Comparison of ENCODE assay signal across 1 cellular context in the genomic region with DNA sequence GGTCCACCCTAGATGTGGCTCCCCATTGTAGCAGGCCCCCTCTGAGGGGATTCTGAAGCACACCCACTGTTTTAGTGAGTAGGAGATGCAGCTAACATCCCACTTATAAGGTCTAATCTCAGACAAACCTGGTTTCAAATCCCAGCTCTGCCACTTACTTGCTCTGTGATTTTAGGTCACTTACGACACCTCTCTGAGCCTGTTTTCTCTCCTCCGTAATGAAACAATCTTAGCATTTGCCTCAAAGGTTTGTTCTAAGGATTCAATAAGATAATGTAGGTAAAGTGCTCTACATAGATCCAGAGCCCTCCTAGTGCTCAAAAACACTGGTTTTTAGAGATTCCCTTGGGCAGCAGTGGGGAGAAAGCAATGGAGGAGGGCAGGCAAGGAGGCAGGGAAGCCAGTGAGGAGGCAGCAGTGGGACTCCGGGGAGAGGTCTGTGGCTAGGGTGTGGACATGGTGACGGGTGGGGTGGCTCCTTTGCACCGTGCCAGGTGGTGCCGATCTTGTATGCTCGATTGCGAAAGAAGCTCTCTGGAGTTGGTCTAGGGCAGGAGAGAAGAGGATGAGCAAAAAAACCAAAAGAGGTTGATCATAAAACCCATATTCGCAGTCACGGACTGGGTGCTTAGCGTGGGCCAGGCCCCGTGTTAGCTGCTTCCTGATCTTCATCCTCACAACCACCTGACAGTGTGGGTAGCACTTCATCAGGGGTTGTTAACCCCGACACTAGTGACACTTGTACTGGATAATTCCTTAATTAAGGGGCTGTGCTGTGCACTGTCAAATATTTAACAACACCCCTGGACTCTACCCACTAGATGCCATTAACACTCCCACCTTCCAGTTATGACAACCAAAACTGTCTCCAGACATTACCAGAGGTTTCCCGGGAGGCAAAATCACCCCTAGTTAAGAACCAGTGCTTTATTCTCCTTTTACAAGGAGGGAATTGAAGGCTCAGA.
A peak's percentile ranks its signal among the peaks of the same experiment; 100 is the strongest.
TF ChIP-seq lines count a peak whose summit lies in the region.

No MANE protein-coding gene starts in this region.

TF ChIP-seq in HepG2, 621 proteins besides CTCF, POLR2A, EP300 and RAD21 (continued from another document and continues in another):
- TF ChIP-seq DDIT3 (CRISPR knock-in tag; IDR thresholded peaks at IDR 0.05) = no peak
- TF ChIP-seq, protein P1, sequence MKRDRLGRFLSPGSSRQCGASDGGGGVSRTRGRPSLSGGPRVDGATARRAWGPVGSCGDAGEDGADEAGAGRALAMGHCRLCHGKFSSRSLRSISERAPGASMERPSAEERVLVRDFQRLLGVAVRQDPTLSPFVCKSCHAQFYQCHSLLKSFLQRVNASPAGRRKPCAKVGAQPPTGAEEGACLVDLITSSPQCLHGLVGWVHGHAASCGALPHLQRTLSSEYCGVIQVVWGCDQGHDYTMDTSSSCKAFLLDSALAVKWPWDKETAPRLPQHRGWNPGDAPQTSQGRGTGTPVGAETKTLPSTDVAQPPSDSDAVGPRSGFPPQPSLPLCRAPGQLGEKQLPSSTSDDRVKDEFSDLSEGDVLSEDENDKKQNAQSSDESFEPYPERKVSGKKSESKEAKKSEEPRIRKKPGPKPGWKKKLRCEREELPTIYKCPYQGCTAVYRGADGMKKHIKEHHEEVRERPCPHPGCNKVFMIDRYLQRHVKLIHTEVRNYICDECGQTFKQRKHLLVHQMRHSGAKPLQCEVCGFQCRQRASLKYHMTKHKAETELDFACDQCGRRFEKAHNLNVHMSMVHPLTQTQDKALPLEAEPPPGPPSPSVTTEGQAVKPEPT (CRISPR knock-in tag; IDR thresholded peaks at IDR 0.05; ENCODE audit: low read depth) = no peak
- TF ChIP-seq, protein P2, sequence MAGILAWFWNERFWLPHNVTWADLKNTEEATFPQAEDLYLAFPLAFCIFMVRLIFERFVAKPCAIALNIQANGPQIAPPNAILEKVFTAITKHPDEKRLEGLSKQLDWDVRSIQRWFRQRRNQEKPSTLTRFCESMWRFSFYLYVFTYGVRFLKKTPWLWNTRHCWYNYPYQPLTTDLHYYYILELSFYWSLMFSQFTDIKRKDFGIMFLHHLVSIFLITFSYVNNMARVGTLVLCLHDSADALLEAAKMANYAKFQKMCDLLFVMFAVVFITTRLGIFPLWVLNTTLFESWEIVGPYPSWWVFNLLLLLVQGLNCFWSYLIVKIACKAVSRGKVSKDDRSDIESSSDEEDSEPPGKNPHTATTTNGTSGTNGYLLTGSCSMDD (CRISPR knock-in tag; IDR thresholded peaks at IDR 0.05) = no peak
- TF ChIP-seq ETV5 (CRISPR knock-in tag; IDR thresholded peaks at IDR 0.05; ENCODE audit: borderline replicate concordance) = no peak
- TF ChIP-seq GABPB1 (CRISPR knock-in tag; IDR thresholded peaks at IDR 0.05) = no peak
- TF ChIP-seq ZNF678 (CRISPR knock-in tag; IDR thresholded peaks at IDR 0.05) = no peak
- TF ChIP-seq SP2 (CRISPR knock-in tag; IDR thresholded peaks at IDR 0.05) = no peak
- TF ChIP-seq ZBTB21 (CRISPR knock-in tag; IDR thresholded peaks at IDR 0.05) = no peak
- no peak for TF ChIP-seq RBAK (CRISPR knock-in tag; IDR thresholded peaks at IDR 0.05)
- no peak for TF ChIP-seq BATF2 (CRISPR knock-in tag; IDR thresholded peaks at IDR 0.05)
- TF ChIP-seq NFE2 (CRISPR knock-in tag; IDR thresholded peaks at IDR 0.05) = no peak
- TF ChIP-seq AFF4 (CRISPR knock-in tag; IDR thresholded peaks at IDR 0.05) = no peak
- TF ChIP-seq JARID2 (CRISPR knock-in tag; IDR thresholded peaks at IDR 0.05; ENCODE audit: insufficient replicate concordance) = no peak
- no peak for TF ChIP-seq ZNF337 (CRISPR knock-in tag; IDR thresholded peaks at IDR 0.05; ENCODE audit: borderline replicate concordance, low read depth)
- TF ChIP-seq ZNF660 (CRISPR knock-in tag; IDR thresholded peaks at IDR 0.05; ENCODE audit: borderline replicate concordance, low read depth) = no peak
- no peak for TF ChIP-seq SRSF9 (IDR thresholded peaks at IDR 0.05; ENCODE audit: borderline replicate concordance, insufficient read depth, low read depth, low read length, poor library complexity, severe bottlenecking)
- no peak for TF ChIP-seq ZNF724P (CRISPR knock-in tag; IDR thresholded peaks at IDR 0.05; ENCODE audit: borderline replicate concordance)
- TF ChIP-seq SIX4 (CRISPR knock-in tag; IDR thresholded peaks at IDR 0.05) = no peak
- TF ChIP-seq ZNF143 (CRISPR knock-in tag; IDR thresholded peaks at IDR 0.05) = no peak
- TF ChIP-seq, protein P3, sequence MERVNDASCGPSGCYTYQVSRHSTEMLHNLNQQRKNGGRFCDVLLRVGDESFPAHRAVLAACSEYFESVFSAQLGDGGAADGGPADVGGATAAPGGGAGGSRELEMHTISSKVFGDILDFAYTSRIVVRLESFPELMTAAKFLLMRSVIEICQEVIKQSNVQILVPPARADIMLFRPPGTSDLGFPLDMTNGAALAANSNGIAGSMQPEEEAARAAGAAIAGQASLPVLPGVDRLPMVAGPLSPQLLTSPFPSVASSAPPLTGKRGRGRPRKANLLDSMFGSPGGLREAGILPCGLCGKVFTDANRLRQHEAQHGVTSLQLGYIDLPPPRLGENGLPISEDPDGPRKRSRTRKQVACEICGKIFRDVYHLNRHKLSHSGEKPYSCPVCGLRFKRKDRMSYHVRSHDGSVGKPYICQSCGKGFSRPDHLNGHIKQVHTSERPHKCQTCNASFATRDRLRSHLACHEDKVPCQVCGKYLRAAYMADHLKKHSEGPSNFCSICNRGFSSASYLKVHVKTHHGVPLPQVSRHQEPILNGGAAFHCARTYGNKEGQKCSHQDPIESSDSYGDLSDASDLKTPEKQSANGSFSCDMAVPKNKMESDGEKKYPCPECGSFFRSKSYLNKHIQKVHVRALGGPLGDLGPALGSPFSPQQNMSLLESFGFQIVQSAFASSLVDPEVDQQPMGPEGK (CRISPR knock-in tag; IDR thresholded peaks at IDR 0.05) = no peak
- TF ChIP-seq, protein P4, sequence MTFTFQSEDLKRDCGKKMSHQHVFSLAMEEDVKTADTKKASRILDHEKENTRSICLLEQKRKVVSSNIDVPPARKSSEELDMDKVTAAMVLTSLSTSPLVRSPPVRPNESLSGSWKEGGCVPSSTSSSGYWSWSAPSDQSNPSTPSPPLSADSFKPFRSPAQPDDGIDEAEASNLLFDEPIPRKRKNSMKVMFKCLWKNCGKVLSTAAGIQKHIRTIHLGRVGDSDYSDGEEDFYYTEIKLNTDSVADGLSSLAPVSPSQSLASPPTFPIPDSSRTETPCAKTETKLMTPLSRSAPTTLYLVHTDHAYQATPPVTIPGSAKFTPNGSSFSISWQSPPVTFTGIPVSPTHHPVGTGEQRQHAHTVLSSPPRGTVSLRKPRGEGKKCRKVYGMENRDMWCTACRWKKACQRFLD (CRISPR knock-in tag; IDR thresholded peaks at IDR 0.05; ENCODE audit: borderline replicate concordance) = 0 out of 2 replicates have a peak, but pooled peaks have one; percentile 60
- no peak for TF ChIP-seq ZFP62 (CRISPR knock-in tag; IDR thresholded peaks at IDR 0.05)
- TF ChIP-seq ZNF501 (CRISPR knock-in tag; IDR thresholded peaks at IDR 0.05) = peak; percentile 15; the same call in 1 of the 2 replicates
- TF ChIP-seq, protein P5, sequence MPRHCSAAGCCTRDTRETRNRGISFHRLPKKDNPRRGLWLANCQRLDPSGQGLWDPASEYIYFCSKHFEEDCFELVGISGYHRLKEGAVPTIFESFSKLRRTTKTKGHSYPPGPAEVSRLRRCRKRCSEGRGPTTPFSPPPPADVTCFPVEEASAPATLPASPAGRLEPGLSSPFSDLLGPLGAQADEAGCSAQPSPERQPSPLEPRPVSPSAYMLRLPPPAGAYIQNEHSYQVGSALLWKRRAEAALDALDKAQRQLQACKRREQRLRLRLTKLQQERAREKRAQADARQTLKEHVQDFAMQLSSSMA (CRISPR knock-in tag; IDR thresholded peaks at IDR 0.05) = no peak
- no peak for TF ChIP-seq GPN1 (CRISPR knock-in tag; IDR thresholded peaks at IDR 0.05; ENCODE audit: borderline replicate concordance)
- no peak for TF ChIP-seq ZFP82 (CRISPR knock-in tag; IDR thresholded peaks at IDR 0.05; ENCODE audit: borderline replicate concordance)
- no peak for TF ChIP-seq ZNF747 (CRISPR knock-in tag; IDR thresholded peaks at IDR 0.05; ENCODE audit: borderline replicate concordance)
- no peak for TF ChIP-seq ATF4 (CRISPR knock-in tag; IDR thresholded peaks at IDR 0.05)
- TF ChIP-seq ZNF280D (CRISPR knock-in tag; IDR thresholded peaks at IDR 0.05) = no peak
- TF ChIP-seq HIVEP1 (CRISPR knock-in tag; IDR thresholded peaks at IDR 0.05) = 0 out of 2 replicates have a peak, but pooled peaks have one; percentile 31
- TF ChIP-seq, protein P6, sequence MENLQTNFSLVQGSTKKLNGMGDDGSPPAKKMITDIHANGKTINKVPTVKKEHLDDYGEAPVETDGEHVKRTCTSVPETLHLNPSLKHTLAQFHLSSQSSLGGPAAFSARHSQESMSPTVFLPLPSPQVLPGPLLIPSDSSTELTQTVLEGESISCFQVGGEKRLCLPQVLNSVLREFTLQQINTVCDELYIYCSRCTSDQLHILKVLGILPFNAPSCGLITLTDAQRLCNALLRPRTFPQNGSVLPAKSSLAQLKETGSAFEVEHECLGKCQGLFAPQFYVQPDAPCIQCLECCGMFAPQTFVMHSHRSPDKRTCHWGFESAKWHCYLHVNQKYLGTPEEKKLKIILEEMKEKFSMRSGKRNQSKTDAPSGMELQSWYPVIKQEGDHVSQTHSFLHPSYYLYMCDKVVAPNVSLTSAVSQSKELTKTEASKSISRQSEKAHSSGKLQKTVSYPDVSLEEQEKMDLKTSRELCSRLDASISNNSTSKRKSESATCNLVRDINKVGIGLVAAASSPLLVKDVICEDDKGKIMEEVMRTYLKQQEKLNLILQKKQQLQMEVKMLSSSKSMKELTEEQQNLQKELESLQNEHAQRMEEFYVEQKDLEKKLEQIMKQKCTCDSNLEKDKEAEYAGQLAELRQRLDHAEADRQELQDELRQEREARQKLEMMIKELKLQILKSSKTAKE (CRISPR knock-in tag; IDR thresholded peaks at IDR 0.05; ENCODE audit: borderline replicate concordance) = no peak
- no peak for TF ChIP-seq TOE1 (CRISPR knock-in tag; IDR thresholded peaks at IDR 0.05)
- no peak for TF ChIP-seq HES4 (CRISPR knock-in tag; IDR thresholded peaks at IDR 0.05; ENCODE audit: borderline replicate concordance)
- 0 out of 2 replicates have a peak, but pooled peaks have one; percentile 47 for TF ChIP-seq RFXAP (CRISPR knock-in tag; IDR thresholded peaks at IDR 0.05; ENCODE audit: borderline replicate concordance)
- no peak for TF ChIP-seq ZNF850 (CRISPR knock-in tag; conservative IDR thresholded peaks at IDR 0.05)
- TF ChIP-seq FOXM1 (CRISPR knock-in tag; IDR thresholded peaks at IDR 0.05) = no peak
- TF ChIP-seq NR2C2 (CRISPR knock-in tag; IDR thresholded peaks at IDR 0.05; ENCODE audit: borderline replicate concordance) = no peak
- TF ChIP-seq ATM (IDR thresholded peaks at IDR 0.05; ENCODE audit: borderline replicate concordance) = no peak
